In the genomic region with DNA sequence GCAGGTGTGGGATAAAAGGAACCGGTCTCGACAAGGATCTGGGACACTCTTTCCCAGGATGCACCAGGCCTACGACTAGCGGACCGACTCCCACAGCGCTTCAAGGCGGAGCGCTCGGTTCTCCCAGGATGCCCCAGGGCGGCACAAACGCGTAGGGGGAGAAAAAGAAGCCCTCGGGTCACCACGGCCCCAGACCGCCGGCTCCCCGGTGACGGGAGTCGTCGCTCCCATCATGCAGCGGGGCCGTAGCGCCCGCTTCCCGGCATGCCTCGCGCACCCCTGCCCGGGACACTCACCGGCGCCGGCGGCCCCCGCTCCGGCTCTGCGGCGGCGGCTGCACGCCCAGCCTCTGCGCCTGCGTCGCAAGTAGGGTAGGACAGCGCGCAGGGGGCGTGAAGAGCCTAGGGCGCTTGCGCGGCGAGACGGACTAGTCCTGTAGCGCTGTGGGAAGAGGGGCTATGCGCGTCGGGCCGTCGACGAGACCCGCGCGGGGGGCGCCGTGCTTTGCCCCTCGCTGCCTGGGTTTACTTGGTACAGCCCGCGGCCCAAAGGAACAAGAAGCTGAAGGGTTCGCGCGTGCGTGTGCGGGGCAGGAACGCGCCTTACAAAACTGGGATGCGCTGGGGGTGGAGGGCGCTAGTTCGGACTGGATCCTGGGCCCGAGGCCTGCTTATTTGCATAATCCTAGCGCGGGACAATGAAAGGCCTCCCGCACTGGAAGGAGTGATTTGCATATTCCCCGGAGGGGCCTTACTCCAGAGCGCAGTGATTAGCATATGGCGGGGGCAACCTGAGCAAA, we compare ENCODE assay signal across 1 cellular context.
TF ChIP-seq lines count a peak whose summit lies in the region.

A gene with protein sequence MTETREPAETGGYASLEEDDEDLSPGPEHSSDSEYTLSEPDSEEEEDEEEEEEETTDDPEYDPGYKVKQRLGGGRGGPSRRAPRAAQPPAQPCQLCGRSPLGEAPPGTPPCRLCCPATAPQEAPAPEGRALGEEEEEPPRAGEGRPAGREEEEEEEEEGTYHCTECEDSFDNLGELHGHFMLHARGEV (minus strand): TSS at position 368 of the 799 bp plus-strand sequence. CDS start 5,325 bp downstream, outside the sequence.

TF ChIP-seq in HepG2, 621 proteins besides CTCF, POLR2A, EP300 and RAD21 (continued from another document and continues in another):
- TF ChIP-seq, protein P1, sequence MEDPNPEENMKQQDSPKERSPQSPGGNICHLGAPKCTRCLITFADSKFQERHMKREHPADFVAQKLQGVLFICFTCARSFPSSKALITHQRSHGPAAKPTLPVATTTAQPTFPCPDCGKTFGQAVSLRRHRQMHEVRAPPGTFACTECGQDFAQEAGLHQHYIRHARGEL (CRISPR knock-in tag; IDR thresholded peaks at IDR 0.05) = no peak
- TF ChIP-seq, protein P2, sequence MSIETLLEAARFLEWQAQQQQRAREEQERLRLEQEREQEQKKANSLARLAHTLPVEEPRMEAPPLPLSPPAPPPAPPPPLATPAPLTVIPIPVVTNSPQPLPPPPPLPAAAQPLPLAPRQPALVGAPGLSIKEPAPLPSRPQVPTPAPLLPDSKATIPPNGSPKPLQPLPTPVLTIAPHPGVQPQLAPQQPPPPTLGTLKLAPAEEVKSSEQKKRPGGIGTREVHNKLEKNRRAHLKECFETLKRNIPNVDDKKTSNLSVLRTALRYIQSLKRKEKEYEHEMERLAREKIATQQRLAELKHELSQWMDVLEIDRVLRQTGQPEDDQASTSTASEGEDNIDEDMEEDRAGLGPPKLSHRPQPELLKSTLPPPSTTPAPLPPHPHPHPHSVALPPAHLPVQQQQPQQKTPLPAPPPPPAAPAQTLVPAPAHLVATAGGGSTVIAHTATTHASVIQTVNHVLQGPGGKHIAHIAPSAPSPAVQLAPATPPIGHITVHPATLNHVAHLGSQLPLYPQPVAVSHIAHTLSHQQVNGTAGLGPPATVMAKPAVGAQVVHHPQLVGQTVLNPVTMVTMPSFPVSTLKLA (IDR thresholded peaks at IDR 0.05) = no peak
- TF ChIP-seq, protein P3, sequence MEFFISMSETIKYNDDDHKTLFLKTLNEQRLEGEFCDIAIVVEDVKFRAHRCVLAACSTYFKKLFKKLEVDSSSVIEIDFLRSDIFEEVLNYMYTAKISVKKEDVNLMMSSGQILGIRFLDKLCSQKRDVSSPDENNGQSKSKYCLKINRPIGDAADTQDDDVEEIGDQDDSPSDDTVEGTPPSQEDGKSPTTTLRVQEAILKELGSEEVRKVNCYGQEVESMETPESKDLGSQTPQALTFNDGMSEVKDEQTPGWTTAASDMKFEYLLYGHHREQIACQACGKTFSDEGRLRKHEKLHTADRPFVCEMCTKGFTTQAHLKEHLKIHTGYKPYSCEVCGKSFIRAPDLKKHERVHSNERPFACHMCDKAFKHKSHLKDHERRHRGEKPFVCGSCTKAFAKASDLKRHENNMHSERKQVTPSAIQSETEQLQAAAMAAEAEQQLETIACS (CRISPR knock-in tag; IDR thresholded peaks at IDR 0.05) = peak; percentile 77
- TF ChIP-seq, protein P4, sequence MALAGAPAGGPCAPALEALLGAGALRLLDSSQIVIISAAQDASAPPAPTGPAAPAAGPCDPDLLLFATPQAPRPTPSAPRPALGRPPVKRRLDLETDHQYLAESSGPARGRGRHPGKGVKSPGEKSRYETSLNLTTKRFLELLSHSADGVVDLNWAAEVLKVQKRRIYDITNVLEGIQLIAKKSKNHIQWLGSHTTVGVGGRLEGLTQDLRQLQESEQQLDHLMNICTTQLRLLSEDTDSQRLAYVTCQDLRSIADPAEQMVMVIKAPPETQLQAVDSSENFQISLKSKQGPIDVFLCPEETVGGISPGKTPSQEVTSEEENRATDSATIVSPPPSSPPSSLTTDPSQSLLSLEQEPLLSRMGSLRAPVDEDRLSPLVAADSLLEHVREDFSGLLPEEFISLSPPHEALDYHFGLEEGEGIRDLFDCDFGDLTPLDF (CRISPR knock-in tag; IDR thresholded peaks at IDR 0.05) = peak; percentile 76
- peak; percentile 76 for TF ChIP-seq SAP130 (CRISPR knock-in tag; IDR thresholded peaks at IDR 0.05; ENCODE audit: low read depth)
- TF ChIP-seq, protein P5, sequence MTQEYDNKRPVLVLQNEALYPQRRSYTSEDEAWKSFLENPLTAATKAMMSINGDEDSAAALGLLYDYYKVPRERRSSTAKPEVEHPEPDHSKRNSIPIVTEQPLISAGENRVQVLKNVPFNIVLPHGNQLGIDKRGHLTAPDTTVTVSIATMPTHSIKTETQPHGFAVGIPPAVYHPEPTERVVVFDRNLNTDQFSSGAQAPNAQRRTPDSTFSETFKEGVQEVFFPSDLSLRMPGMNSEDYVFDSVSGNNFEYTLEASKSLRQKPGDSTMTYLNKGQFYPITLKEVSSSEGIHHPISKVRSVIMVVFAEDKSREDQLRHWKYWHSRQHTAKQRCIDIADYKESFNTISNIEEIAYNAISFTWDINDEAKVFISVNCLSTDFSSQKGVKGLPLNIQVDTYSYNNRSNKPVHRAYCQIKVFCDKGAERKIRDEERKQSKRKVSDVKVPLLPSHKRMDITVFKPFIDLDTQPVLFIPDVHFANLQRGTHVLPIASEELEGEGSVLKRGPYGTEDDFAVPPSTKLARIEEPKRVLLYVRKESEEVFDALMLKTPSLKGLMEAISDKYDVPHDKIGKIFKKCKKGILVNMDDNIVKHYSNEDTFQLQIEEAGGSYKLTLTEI (CRISPR knock-in tag; conservative IDR thresholded peaks at IDR 0.05) = no peak
- TF ChIP-seq, protein P6, sequence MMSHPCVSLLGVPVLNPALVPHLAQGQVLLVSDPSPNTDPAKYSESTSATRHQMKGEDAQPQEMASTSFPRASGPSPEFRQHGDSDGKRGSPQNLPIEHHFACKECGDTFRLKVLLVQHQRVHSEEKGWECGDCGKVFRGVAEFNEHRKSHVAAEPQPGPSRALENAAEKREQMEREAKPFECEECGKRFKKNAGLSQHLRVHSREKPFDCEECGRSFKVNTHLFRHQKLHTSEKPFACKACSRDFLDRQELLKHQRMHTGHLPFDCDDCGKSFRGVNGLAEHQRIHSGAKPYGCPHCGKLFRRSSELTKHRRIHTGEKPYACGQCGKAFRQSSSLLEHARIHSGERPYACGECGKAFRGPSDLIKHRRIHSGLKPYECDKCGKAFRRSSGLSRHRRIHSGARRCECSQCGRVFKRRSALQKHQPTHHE (CRISPR knock-in tag; IDR thresholded peaks at IDR 0.05; ENCODE audit: borderline replicate concordance) = peak; percentile 78
- TF ChIP-seq, protein P7, sequence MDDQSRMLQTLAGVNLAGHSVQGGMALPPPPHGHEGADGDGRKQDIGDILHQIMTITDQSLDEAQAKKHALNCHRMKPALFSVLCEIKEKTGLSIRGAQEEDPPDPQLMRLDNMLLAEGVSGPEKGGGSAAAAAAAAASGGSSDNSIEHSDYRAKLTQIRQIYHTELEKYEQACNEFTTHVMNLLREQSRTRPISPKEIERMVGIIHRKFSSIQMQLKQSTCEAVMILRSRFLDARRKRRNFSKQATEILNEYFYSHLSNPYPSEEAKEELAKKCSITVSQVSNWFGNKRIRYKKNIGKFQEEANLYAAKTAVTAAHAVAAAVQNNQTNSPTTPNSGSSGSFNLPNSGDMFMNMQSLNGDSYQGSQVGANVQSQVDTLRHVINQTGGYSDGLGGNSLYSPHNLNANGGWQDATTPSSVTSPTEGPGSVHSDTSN (CRISPR knock-in tag; IDR thresholded peaks at IDR 0.05; ENCODE audit: borderline replicate concordance) = peak; percentile 39; the same call in 1 of the 2 replicates
- TF ChIP-seq, protein P8, sequence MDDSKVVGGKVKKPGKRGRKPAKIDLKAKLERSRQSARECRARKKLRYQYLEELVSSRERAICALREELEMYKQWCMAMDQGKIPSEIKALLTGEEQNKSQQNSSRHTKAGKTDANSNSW (CRISPR knock-in tag; IDR thresholded peaks at IDR 0.05; ENCODE audit: borderline replicate concordance) = peak; percentile 65; the same call in 1 of the 2 replicates
- peak; percentile 68; the same call in 1 of the 2 replicates for TF ChIP-seq ZNF225 (CRISPR knock-in tag; IDR thresholded peaks at IDR 0.05)
- TF ChIP-seq STAT5B (CRISPR knock-in tag; IDR thresholded peaks at IDR 0.05) = no peak
- TF ChIP-seq XBP1 (CRISPR knock-in tag; IDR thresholded peaks at IDR 0.05) = peak; percentile 68; the same call in 1 of the 2 replicates
- TF ChIP-seq NFRKB (IDR thresholded peaks at IDR 0.05) = no peak
- TF ChIP-seq RBFOX2 (IDR thresholded peaks at IDR 0.05; ENCODE audit: low read depth, low read length) = peak; percentile 99
- no peak for TF ChIP-seq HMGA1 (CRISPR knock-in tag; conservative IDR thresholded peaks at IDR 0.05)
- TF ChIP-seq ESRRA (CRISPR knock-in tag; IDR thresholded peaks at IDR 0.05; ENCODE audit: low read depth) = peak; percentile 63; the same call in 1 of the 2 replicates
- TF ChIP-seq ZNF232 (CRISPR knock-in tag; IDR thresholded peaks at IDR 0.05; ENCODE audit: borderline replicate concordance) = no peak; the same call in 1 of the 2 replicates
- no peak for TF ChIP-seq HNF4G (IDR thresholded peaks at IDR 0.05; ENCODE audit: borderline replicate concordance, low read depth, low read length)
- TF ChIP-seq HNF4G (CRISPR knock-in tag; IDR thresholded peaks at IDR 0.05; ENCODE audit: borderline replicate concordance, low read depth) = peak; percentile 75
- peak; percentile 75; the same call in 1 of the 2 replicates for TF ChIP-seq KLF13 (CRISPR knock-in tag; IDR thresholded peaks at IDR 0.05)
- no peak for TF ChIP-seq PBX2 (CRISPR knock-in tag; IDR thresholded peaks at IDR 0.05)
- 0 out of 2 replicates have a peak, but pooled peaks have one; percentile 7 for TF ChIP-seq ZHX1 (CRISPR knock-in tag; IDR thresholded peaks at IDR 0.05; ENCODE audit: low read depth)
- TF ChIP-seq RXRA (CRISPR knock-in tag; IDR thresholded peaks at IDR 0.05) = peak; percentile 87
- TF ChIP-seq IRF1 (CRISPR knock-in tag; IDR thresholded peaks at IDR 0.05; ENCODE audit: low read depth) = no peak; the same call in none of the 2 replicates
- no peak for TF ChIP-seq KAT2B (IDR thresholded peaks at IDR 0.05; ENCODE audit: borderline replicate concordance, low read depth, low read length)
- no peak for TF ChIP-seq GLMP (CRISPR knock-in tag; IDR thresholded peaks at IDR 0.05; ENCODE audit: borderline replicate concordance)
- TF ChIP-seq RNF219 (CRISPR knock-in tag; IDR thresholded peaks at IDR 0.05) = no peak
- TF ChIP-seq CENPX (CRISPR knock-in tag; IDR thresholded peaks at IDR 0.05) = no peak
- TF ChIP-seq ZBTB38 (CRISPR knock-in tag; IDR thresholded peaks at IDR 0.05) = no peak
- TF ChIP-seq ZC3H4 (CRISPR knock-in tag; IDR thresholded peaks at IDR 0.05; ENCODE audit: borderline replicate concordance) = no peak
- no peak for TF ChIP-seq SOX6 (IDR thresholded peaks at IDR 0.05)
- peak; percentile 67; the same call in 1 of the 2 replicates for TF ChIP-seq SOX6 (CRISPR knock-in tag; IDR thresholded peaks at IDR 0.05)
- peak; percentile 95 for TF ChIP-seq SNAPC5 (CRISPR knock-in tag; IDR thresholded peaks at IDR 0.05; ENCODE audit: borderline replicate concordance)
- no peak; the same call in 1 of the 2 replicates for TF ChIP-seq RXRB (CRISPR knock-in tag; IDR thresholded peaks at IDR 0.05; ENCODE audit: borderline replicate concordance)
- TF ChIP-seq ZSCAN22 (CRISPR knock-in tag; IDR thresholded peaks at IDR 0.05) = 0 out of 2 replicates have a peak, but pooled peaks have one; percentile 56
